ENCODE assay signal across 2 cellular contexts in genomic region chr17:68033636-68034451, GRCh38.
TF ChIP-seq lines count a peak whose summit lies in the region.

No MANE protein-coding gene starts in this region.

TF ChIP-seq in IMR-90, 13 proteins besides CTCF, POLR2A, EP300 and RAD21 (continued from another document):
- peak; percentile 75 for TF ChIP-seq USF2 (IDR thresholded peaks at IDR 0.05; ENCODE audit: low read depth, low read length)

TF ChIP-seq in WTC11, 78 proteins besides CTCF, POLR2A, EP300 and RAD21 (continued from another document):
- TF ChIP-seq USF2 (CRISPR knock-in tag; IDR thresholded peaks at IDR 0.05) = peak; percentile 90
- no peak for TF ChIP-seq EMX1 (CRISPR knock-in tag; IDR thresholded peaks at IDR 0.05)
- TF ChIP-seq ZNF263 (CRISPR knock-in tag; IDR thresholded peaks at IDR 0.05; ENCODE audit: low read depth) = no peak
- no peak for TF ChIP-seq ZNF281 (CRISPR knock-in tag; IDR thresholded peaks at IDR 0.05)
- no peak for TF ChIP-seq ZNF317 (CRISPR knock-in tag; IDR thresholded peaks at IDR 0.05; ENCODE audit: borderline replicate concordance, low read depth)
- TF ChIP-seq TEAD1 (CRISPR knock-in tag; IDR thresholded peaks at IDR 0.05) = peak; percentile 97; the same call in 1 of the 2 replicates
- peak; percentile 91 for TF ChIP-seq TEAD4 (CRISPR knock-in tag; IDR thresholded peaks at IDR 0.05)
- 0 out of 2 replicates have a peak, but pooled peaks have one; percentile 34 for TF ChIP-seq GTF2I (CRISPR knock-in tag; conservative IDR thresholded peaks at IDR 0.05)
- no peak for TF ChIP-seq CREB1 (CRISPR knock-in tag; IDR thresholded peaks at IDR 0.05)
- TF ChIP-seq ERG (CRISPR knock-in tag; IDR thresholded peaks at IDR 0.05) = no peak
- no peak for TF ChIP-seq PRRX2 (CRISPR knock-in tag; IDR thresholded peaks at IDR 0.05)
- no peak for TF ChIP-seq GRHL2 (CRISPR knock-in tag; IDR thresholded peaks at IDR 0.05; ENCODE audit: insufficient replicate concordance, severe bottlenecking)
- TF ChIP-seq IRF1 (CRISPR knock-in tag; IDR thresholded peaks at IDR 0.05) = no peak
- TF ChIP-seq USF1 (CRISPR knock-in tag; IDR thresholded peaks at IDR 0.05) = peak; percentile 90
